16 cellular contexts compared by ENCODE assay signal in the genomic region with DNA sequence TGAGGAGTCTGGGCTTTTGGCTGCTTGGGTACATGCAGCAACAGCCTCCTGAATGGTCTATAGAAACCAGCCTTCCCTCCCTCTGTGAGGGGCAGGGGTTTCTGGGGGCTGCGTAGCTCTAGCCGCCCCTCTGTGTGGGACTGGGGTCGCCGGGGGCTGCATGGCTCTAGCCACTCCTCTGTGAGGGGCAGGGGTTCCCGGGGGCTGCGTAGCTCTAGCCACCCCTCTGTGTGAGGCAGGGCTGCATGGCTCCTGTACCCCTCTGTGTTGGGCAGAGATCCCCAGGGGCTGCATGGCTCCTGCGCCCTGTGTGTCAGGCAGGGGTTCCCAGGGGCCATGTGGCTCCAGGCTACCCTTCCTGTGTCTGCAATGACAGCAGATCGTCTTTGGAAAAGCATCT. TPM values are rescaled to one million over a fixed set of nuclear protein-coding genes. Genes with fewer than 3 reads are reported as not detected.
DNase-seq lines count a peak whose midpoint lies in the region; ATAC-seq and TF ChIP-seq lines count a peak whose summit lies in the region.
"Had no signal": no experiment of that assay in that cellular context is flagged by ENCODE, and none has a peak within 500 bp of the region (broad histone marks: within the 10 kb centered on the region; RNA-seq: fewer than 3 reads in every experiment).

No MANE protein-coding gene starts in this region.

- TF ChIP-seq CTCF in osteocyte (IDR thresholded peaks at IDR 0.05) (no peak), GM13976 (IDR thresholded peaks at IDR 0.05; ENCODE audit: borderline replicate concordance, control extremely low read depth, extremely low read depth, insufficient read depth, missing control alignments) (no peak)

- peaks cover 8 to 15% of the 10 kb centered on the region in 2 donors for H3K9me3 Mint-ChIP-seq in stimulated activated naive CD8-positive, alpha-beta T cell treated with anti-CD3 and anti-CD28 coated beads, Interleukin-15, amount 100 ng/mL, for 72 hours
- H3K9me3 Mint-ChIP-seq in osteocyte (ENCODE audit: unreplicated experiment): no peaks in the 10 kb centered on the region
- H3K9me3 Mint-ChIP-seq: activated CD4-positive, alpha-beta memory T cell treated with anti-CD3 and anti-CD28 coated beads, Interleukin-2, amount 10 ng/mL, durations not matched to agents 7 days and 5 days; H9; type B pancreatic cell had no signal

- peaks cover 2% of the 10 kb centered on the region for H3K36me3 Mint-ChIP-seq in osteocyte (ENCODE audit: unreplicated experiment)

- H3K9me3 ChIP-seq in esophagus (ENCODE audit: control insufficient read depth in 2 of 2, insufficient read depth in 1 of 2, low read depth in 1 of 2, low read length in 1 of 2): no peaks in the 10 kb centered on the region

- ATAC-seq in stimulated activated naive CD8-positive, alpha-beta T cell treated with anti-CD3 and anti-CD28 coated beads, Interleukin-15, amount 100 ng/mL, for 72 hours: peak; percentile 37
- ATAC-seq in stimulated activated naive CD8-positive, alpha-beta T cell treated with anti-CD3 and anti-CD28 coated beads, Interleukin-15, Interleukin-2, amounts not matched to agents 100 U/mL and 50 U/mL, for 24 hours: no peak
- ATAC-seq in HG03571 (IDR thresholded peaks at IDR 0.05; ENCODE audit: unreplicated experiment): no peak
- ATAC-seq: left colon had no signal

- peaks cover 15 to 60% of the 10 kb centered on the region in 2 donors for H3K4me1 ChIP-seq in esophagus (ENCODE audit: control insufficient read depth in 2 of 2, insufficient read depth in 2 of 2, low read length in 1 of 2)

- no peaks in the 10 kb centered on the region for H3K27me3 Mint-ChIP-seq in stimulated activated naive CD8-positive, alpha-beta T cell treated with anti-CD3 and anti-CD28 coated beads, Interleukin-15, amount 100 ng/mL, for 72 hours
- no peaks in the 10 kb centered on the region for H3K27me3 Mint-ChIP-seq in osteocyte (ENCODE audit: unreplicated experiment)
- H3K27me3 Mint-ChIP-seq: activated CD4-positive, alpha-beta memory T cell treated with anti-CD3 and anti-CD28 coated beads, Interleukin-2, amount 10 ng/mL, durations not matched to agents 7 days and 5 days; naive B cell; type B pancreatic cell had no signal

- peak overlapping the region; percentile 28 to 53 for H3K27ac ChIP-seq in esophagus (ENCODE audit: low read depth in 2 of 2, low read length in 1 of 2)
- H3K27ac ChIP-seq: hepatocyte had no signal

- H3K36me3 ChIP-seq in esophagus (ENCODE audit: control insufficient read depth in 2 of 2, insufficient read depth in 2 of 2, low read length in 1 of 2): peaks cover 0 to 5% of the 10 kb centered on the region in 2 donors

- 68 to 79% methylated on average over 8 of the region's 8 CpGs for WGBS in esophagus, 2 donors

- H3K27me3 ChIP-seq in esophagus (ENCODE audit: control insufficient read depth in 1 of 2, insufficient read depth in 2 of 2, low read length in 2 of 2): no peaks in the 10 kb centered on the region
- H3K27me3 ChIP-seq: hepatocyte had no signal

- in situ Hi-C loops in GM13976 (cut with MboI; ENCODE audit: low sequenced_read_pairs, unreplicated experiment): no loop called here

- DNase-seq in stimulated activated naive CD8-positive, alpha-beta T cell treated with anti-CD3 and anti-CD28 coated beads, Interleukin-15, amount 100 ng/mL, for 72 hours: no peak
- DNase-seq in stimulated activated naive CD8-positive, alpha-beta T cell treated with anti-CD3 and anti-CD28 coated beads, Interleukin-15, Interleukin-2, amounts not matched to agents 100 U/mL and 50 U/mL, for 24 hours: no peak
- DNase-seq in osteocyte (ENCODE audit: extremely low spot score, unreplicated experiment) (no peak), NCI-H2171 (lab: John Stamatoyannopoulos, UW) (no peak), GM13976 (ENCODE audit: low spot score) (no peak), NCI-H1436 (lab: John Stamatoyannopoulos, UW) (no peak)
- DNase-seq: activated CD4-positive, alpha-beta memory T cell treated with anti-CD3 and anti-CD28 coated beads, Interleukin-2, amount 10 ng/mL, durations not matched to agents 7 days and 5 days; GF-D8; H9; left colon; naive B cell; NCI-H1930 had no signal

- H3K4me3 ChIP-seq in esophagus (ENCODE audit: low read depth in 1 of 2, low read length in 2 of 2): no peak overlapping the region
- H3K4me3 ChIP-seq: hepatocyte had no signal

- no peak overlapping the region for H3K4me3 Mint-ChIP-seq in stimulated activated naive CD8-positive, alpha-beta T cell treated with anti-CD3 and anti-CD28 coated beads, Interleukin-15, amount 100 ng/mL, for 72 hours
- H3K4me3 Mint-ChIP-seq in osteocyte (ENCODE audit: unreplicated experiment): no peak overlapping the region
- H3K4me3 Mint-ChIP-seq: activated CD4-positive, alpha-beta memory T cell treated with anti-CD3 and anti-CD28 coated beads, Interleukin-2, amount 10 ng/mL, durations not matched to agents 7 days and 5 days; H9; naive B cell; type B pancreatic cell had no signal

- peaks cover 10% of the 10 kb centered on the region for H3K4me1 Mint-ChIP-seq in stimulated activated naive CD8-positive, alpha-beta T cell treated with anti-CD3 and anti-CD28 coated beads, Interleukin-15, amount 100 ng/mL, for 72 hours
- H3K4me1 Mint-ChIP-seq in osteocyte (ENCODE audit: unreplicated experiment): peaks cover 64% of the 10 kb centered on the region
- H3K4me1 Mint-ChIP-seq: activated CD4-positive, alpha-beta memory T cell treated with anti-CD3 and anti-CD28 coated beads, Interleukin-2, amount 10 ng/mL, durations not matched to agents 7 days and 5 days had no signal

- peak overlapping the region in 1 of 2 donors; percentile 13 for H3K27ac Mint-ChIP-seq in stimulated activated naive CD8-positive, alpha-beta T cell treated with anti-CD3 and anti-CD28 coated beads, Interleukin-15, amount 100 ng/mL, for 72 hours
- H3K27ac Mint-ChIP-seq in osteocyte (ENCODE audit: unreplicated experiment): peak overlapping the region; percentile 91
- H3K27ac Mint-ChIP-seq: activated CD4-positive, alpha-beta memory T cell treated with anti-CD3 and anti-CD28 coated beads, Interleukin-2, amount 10 ng/mL, durations not matched to agents 7 days and 5 days; naive B cell; type B pancreatic cell had no signal

RNA-seq across cellular contexts. Expression of a gene that starts 17.6 kb away (rescaled TPM):
- polyA plus RNA-seq in esophagus: 10 to 100 TPM; 23.1 to 29.9 TPM
- 42.6 and 43.0 TPM in 2 replicates for total RNA-seq in osteocyte
